4 cellular contexts compared by ENCODE assay signal in the genomic region with DNA sequence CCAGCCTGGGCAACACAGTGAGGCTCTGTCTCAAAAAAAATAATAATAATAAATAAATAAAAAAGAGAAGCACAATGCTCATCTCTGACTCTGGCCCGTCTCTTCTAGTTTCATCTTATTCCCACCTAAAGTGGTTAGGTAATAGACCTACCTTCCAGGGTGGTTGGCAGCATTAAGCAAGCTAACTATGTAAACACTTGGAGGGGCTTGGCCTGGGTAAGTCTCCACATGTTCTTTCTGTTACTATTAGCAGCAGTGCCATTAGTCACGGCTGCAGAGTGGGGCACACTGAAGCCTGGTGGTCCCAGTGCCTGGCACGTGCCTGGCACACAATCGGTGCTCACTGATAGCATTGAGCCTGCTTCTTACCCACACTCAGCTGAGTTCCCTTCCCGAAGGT. TPM values are rescaled to one million over a fixed set of nuclear protein-coding genes. Genes with fewer than 3 reads are reported as not detected.
"Had no signal": no experiment of that assay in that cellular context is flagged by ENCODE, and none has a peak within 500 bp of the region (broad histone marks: within the 10 kb centered on the region; RNA-seq: fewer than 3 reads in every experiment).

No MANE protein-coding gene starts in this region.

RNA-seq across cellular contexts. Expression of a gene that starts 4.0 kb away (rescaled TPM):
- total RNA-seq: mammary epithelial cell, occipital lobe, osteocyte, urinary bladder had no signal
